19 cellular contexts compared by ENCODE assay signal in genomic region chr3:173737167-173737808, GRCh38.
"Had no signal": no experiment of that assay in that cellular context is flagged by ENCODE, and none has a peak within 500 bp of the region (broad histone marks: within the 10 kb centered on the region; RNA-seq: fewer than 3 reads in every experiment).

No MANE protein-coding gene starts in this region.

- H3K27ac ChIP-seq: gastroesophageal sphincter, heart right ventricle, neural progenitor cell, ovary, suprapubic skin had no signal

- DNase-seq: activated CD4-positive, CD25-positive, alpha-beta regulatory T cell treated with anti-CD3 and anti-CD28 coated beads, Interleukin-2, amount 50 U/mL, for 72 hours; activated naive CD4-positive, alpha-beta T cell; activated naive CD8-positive, alpha-beta T cell treated with anti-CD3 and anti-CD28 coated beads, Interleukin-2, amount 10 ng/mL, durations not matched to agents 7 days and 5 days; activated T-cell treated with anti-CD3 and anti-CD28 coated beads for 4 hours; anterior cingulate cortex; erythroblast; heart right ventricle; midbrain; naive B cell; ovary; retina; stimulated activated CD4-positive, alpha-beta T cell treated with anti-CD3 and anti-CD28 coated beads, Interleukin-2, amount 100 ng/mL, for 48 hours; stimulated activated naive CD4-positive, alpha-beta T cell treated with Interleukin-2 at 50 U/mL for 16 hours; T-helper 1 cell; trophoblast cell had no signal

- H2AFZ ChIP-seq: neural progenitor cell had no signal

- H3K4me3 ChIP-seq: gastroesophageal sphincter, heart right ventricle, lung, neural progenitor cell, ovary, suprapubic skin had no signal

- H3K4me2 ChIP-seq: neural progenitor cell had no signal

- H3K9me3 Mint-ChIP-seq: activated naive CD8-positive, alpha-beta T cell treated with anti-CD3 and anti-CD28 coated beads, Interleukin-2, amount 10 ng/mL, durations not matched to agents 7 days and 5 days; neural progenitor cell had no signal

- H3K4me1 Mint-ChIP-seq: activated naive CD8-positive, alpha-beta T cell treated with anti-CD3 and anti-CD28 coated beads, Interleukin-2, amount 10 ng/mL, durations not matched to agents 7 days and 5 days; naive B cell had no signal

- H3K9ac ChIP-seq: neural progenitor cell had no signal

- H3K27me3 ChIP-seq: gastroesophageal sphincter, heart right ventricle, neural progenitor cell, ovary, suprapubic skin had no signal

- H3K36me3 ChIP-seq: gastroesophageal sphincter, heart right ventricle, neural progenitor cell, ovary, suprapubic skin had no signal

- H3K27ac Mint-ChIP-seq: activated naive CD8-positive, alpha-beta T cell treated with anti-CD3 and anti-CD28 coated beads, Interleukin-2, amount 10 ng/mL, durations not matched to agents 7 days and 5 days; naive B cell; neural progenitor cell had no signal

- H3K4me1 ChIP-seq: gastroesophageal sphincter, heart right ventricle, suprapubic skin had no signal

- H3K27me3 Mint-ChIP-seq: activated naive CD8-positive, alpha-beta T cell treated with anti-CD3 and anti-CD28 coated beads, Interleukin-2, amount 10 ng/mL, durations not matched to agents 7 days and 5 days; naive B cell had no signal

- H3K4me3 Mint-ChIP-seq: activated naive CD8-positive, alpha-beta T cell treated with anti-CD3 and anti-CD28 coated beads, Interleukin-2, amount 10 ng/mL, durations not matched to agents 7 days and 5 days; naive B cell; neural progenitor cell had no signal

- H3K9me3 ChIP-seq: gastroesophageal sphincter, heart right ventricle, ovary, suprapubic skin had no signal

- H3K36me3 Mint-ChIP-seq: activated naive CD8-positive, alpha-beta T cell treated with anti-CD3 and anti-CD28 coated beads, Interleukin-2, amount 10 ng/mL, durations not matched to agents 7 days and 5 days; naive B cell had no signal

- ATAC-seq: gastroesophageal sphincter, heart right ventricle had no signal
